Comparison of ENCODE assay signal across 8 cellular contexts in the genomic region with DNA sequence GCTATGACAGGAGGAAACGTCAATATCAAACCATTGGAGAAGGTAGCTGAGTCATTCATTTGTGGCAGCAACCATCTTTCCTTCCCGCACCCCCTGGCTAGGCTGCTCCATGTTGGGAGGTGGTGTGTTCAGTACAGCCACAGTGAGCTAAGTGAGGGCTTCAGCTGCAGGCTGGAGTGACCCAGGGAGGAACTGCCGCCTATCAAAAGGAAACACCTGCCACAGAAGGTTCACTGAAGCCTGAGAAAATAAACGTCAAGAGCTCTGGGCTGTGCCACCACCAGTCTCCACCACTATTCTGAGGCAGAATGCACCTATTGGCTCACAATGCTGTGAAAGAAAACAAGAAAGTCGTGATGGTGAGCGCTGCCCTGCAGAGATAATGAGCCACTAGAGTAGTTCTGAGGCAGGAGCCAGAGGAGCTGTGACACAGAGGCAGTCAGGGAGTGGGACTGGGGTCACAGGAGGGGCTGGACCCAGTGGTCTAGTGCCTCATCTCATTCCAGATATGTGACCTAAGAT. TPM values are rescaled to one million over a fixed set of nuclear protein-coding genes. Genes with fewer than 3 reads are reported as not detected.
DNase-seq lines count a peak whose midpoint lies in the region; ATAC-seq and TF ChIP-seq lines count a peak whose summit lies in the region.

No MANE protein-coding gene starts in this region.

- no peak for TF ChIP-seq CTCF in osteoblast (IDR thresholded peaks at IDR 0.05; ENCODE audit: extremely low read depth, low read depth, low read length)

- no peak overlapping the region for H3K27ac ChIP-seq in osteoblast (ENCODE audit: low read depth, low read length)

- H3K9me3 ChIP-seq in osteoblast (ENCODE audit: low read depth, low read length), result no peaks in the 10 kb centered on the region

- peaks cover under 1% of the 10 kb centered on the region for H3K4me1 ChIP-seq in osteoblast (ENCODE audit: insufficient read depth, low read length)

- no peaks in the 10 kb centered on the region for H4K20me1 ChIP-seq in osteoblast (ENCODE audit: insufficient read depth, low read length)

- H3K27me3 ChIP-seq in osteoblast (ENCODE audit: insufficient read depth, low read length), result peaks cover 9% of the 10 kb centered on the region

- no peak overlapping the region for H2AFZ ChIP-seq in osteoblast (ENCODE audit: low read length)

- no peaks in the 10 kb centered on the region for H3K36me3 ChIP-seq in osteoblast (ENCODE audit: insufficient read depth, low read length)

- no peaks in the 10 kb centered on the region for H3K79me2 ChIP-seq in osteoblast (ENCODE audit: insufficient read depth, low read length)

- ATAC-seq in HG03066 (IDR thresholded peaks at IDR 0.05; ENCODE audit: low read depth, unreplicated experiment), result peak; percentile 39

- DNase-seq in NCI-H2196 (lab: John Stamatoyannopoulos, UW; ENCODE audit: unreplicated experiment), result peak; percentile 34
- no peak for DNase-seq in NCI-H2196 treated with DMSO at 0.1 percent for 48 hours (lab: John Stamatoyannopoulos, UW; ENCODE audit: unreplicated experiment)
- DNase-seq in NCI-H748 treated with DMSO at 0.1 percent for 48 hours (lab: John Stamatoyannopoulos, UW), result peak; percentile 42
- DNase-seq in activated T-helper 1 cell treated with anti-CD3 and anti-CD28 coated beads, Interleukin-2, amount 50 U/mL, for 16 hours (ENCODE audit: low read depth in 1 of 2, low spot score in 1 of 2), result peak; percentile 15 to 44
- peak; percentile 42 for DNase-seq in stimulated activated CD4-positive, alpha-beta T cell treated with anti-CD3 and anti-CD28 coated beads, Interleukin-12 subunit alpha, Interleukin-12 subunit beta, amount 100 ng/mL, for 4 hours
- no peak for DNase-seq in AG08395 (ENCODE audit: low spot score)
- DNase-seq in osteoblast (ENCODE audit: insufficient read length, low spot score, missing footprints), result no peak

- H3K4me2 ChIP-seq in osteoblast (ENCODE audit: insufficient read depth, low read length), result no peak overlapping the region

- H3K4me3 ChIP-seq in osteoblast (ENCODE audit: insufficient read depth, low read length), result no peak overlapping the region

RNA-seq across cellular contexts. Expression of a gene that starts 34.8 kb away (rescaled TPM):
- 72.7 and 76.0 TPM in 2 replicates for total RNA-seq in osteoblast

Comparison
In these comparisons a context has a peak if more than half of its experiments do, and no peak if none do; other contexts are left out.
1. DNase-seq: peak in NCI-H2196 (single experiment), NCI-H748 treated with DMSO at 0.1 percent for 48 hours (single experiment), activated T-helper 1 cell treated with anti-CD3 and anti-CD28 coated beads, Interleukin-2, amount 50 U/mL, for 16 hours (2 of 2) and stimulated activated CD4-positive, alpha-beta T cell treated with anti-CD3 and anti-CD28 coated beads, Interleukin-12 subunit alpha, Interleukin-12 subunit beta, amount 100 ng/mL, for 4 hours (single experiment); none in NCI-H2196 treated with DMSO at 0.1 percent for 48 hours (single experiment), AG08395 (single experiment) and osteoblast (single experiment).